In the genomic region with DNA sequence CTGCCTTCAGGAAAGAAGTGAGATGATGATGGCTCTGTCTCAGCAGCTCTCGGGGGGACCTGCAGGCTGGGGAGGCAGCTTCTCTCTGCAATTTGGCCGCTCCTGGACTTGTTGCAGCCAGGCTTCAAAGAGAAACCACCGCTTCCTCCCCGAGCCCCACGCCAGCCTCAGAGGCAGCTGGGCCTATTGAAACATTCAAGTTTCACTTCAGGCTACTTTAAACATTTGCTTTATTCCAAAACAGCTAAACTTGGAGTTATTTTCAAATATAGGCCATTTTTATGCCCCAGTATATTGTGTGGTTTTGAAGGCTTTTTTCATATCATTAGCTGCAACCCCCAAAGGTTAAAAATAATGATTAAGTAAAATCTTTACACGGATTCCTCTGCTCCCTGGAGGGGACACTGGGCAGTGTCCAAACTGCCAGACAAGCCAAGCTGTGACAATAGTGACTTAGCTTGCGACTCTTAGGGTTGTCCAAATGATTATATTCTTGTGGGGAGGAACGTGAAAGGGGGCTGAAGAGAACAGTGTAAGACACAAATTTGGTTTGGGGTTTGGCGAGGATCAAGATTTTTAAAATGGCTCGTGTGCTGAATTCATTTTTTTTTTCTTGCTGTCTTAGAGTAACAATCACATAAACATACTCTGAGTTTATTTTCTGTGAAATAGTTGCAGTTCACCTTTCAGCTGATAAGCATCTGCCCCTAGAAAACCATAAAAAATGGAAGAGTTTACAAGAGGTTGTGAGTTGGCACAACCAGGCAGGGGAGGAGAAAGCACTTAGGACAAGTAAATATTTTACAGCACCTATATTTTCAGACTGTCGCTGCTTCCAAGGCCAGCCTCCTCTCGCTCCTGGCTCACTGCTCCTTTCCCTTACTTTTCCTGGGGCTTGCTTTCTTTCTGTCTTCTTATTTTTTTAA, we compare ENCODE assay signal across 8 cellular contexts.
DNase-seq lines count a peak whose midpoint lies in the region; ATAC-seq and TF ChIP-seq lines count a peak whose summit lies in the region.

No MANE protein-coding gene starts in this region.

- peaks cover 3% of the 10 kb centered on the region for H3K4me1 Mint-ChIP-seq in activated B cell treated with CpG ODN at 0.5 μM for 24 hours

- H3K4me1 ChIP-seq in effector memory CD4-positive, alpha-beta T cell (ENCODE audit: control insufficient read depth, insufficient read depth, low read length, poor library complexity, severe bottlenecking) = peaks cover 9% of the 10 kb centered on the region
- peaks cover 15 to 17% of the 10 kb centered on the region in 2 donors for H3K4me1 ChIP-seq in thoracic aorta (ENCODE audit: control insufficient read depth in 1 of 2, low read depth in 2 of 2)

- H3K27ac Mint-ChIP-seq in activated B cell treated with CpG ODN at 0.5 μM for 24 hours = no peak overlapping the region

- H3K9me3 ChIP-seq in effector memory CD4-positive, alpha-beta T cell (ENCODE audit: control insufficient read depth, low read length) = no peaks in the 10 kb centered on the region
- no peaks in the 10 kb centered on the region for H3K9me3 ChIP-seq in thoracic aorta

- H3K4me3 ChIP-seq in effector memory CD4-positive, alpha-beta T cell (ENCODE audit: insufficient read depth, low read depth, low read length, poor library complexity, severe bottlenecking) = peak overlapping the region; percentile 45
- H3K4me3 ChIP-seq in thoracic aorta = peak overlapping the region; percentile 68

- intact Hi-C loops in activated B cell treated with CpG ODN at 0.5 μM for 24 hours (cut with micrococcal nuclease) = loop anchor here (1.0 to 5.0 kb wide), 5 partner anchors 268 to 431 kb away; no protein-coding TSS in a partner anchor

- H3K27me3 ChIP-seq in effector memory CD4-positive, alpha-beta T cell (replicated peaks; ENCODE audit: control insufficient read depth, insufficient read depth, low read length, poor library complexity, severe bottlenecking) = no peaks in the 10 kb centered on the region
- H3K27me3 ChIP-seq in thoracic aorta (replicated peaks; ENCODE audit: insufficient read depth) = no peaks in the 10 kb centered on the region

- H3K27ac ChIP-seq in effector memory CD4-positive, alpha-beta T cell (ENCODE audit: insufficient read depth, low read length, poor library complexity, severe bottlenecking) = peak overlapping the region; percentile 52
- peak overlapping the region; percentile 64 to 82 for H3K27ac ChIP-seq in thoracic aorta

- no peaks in the 10 kb centered on the region for H3K27me3 Mint-ChIP-seq in activated B cell treated with CpG ODN at 0.5 μM for 24 hours

- H3K9me3 Mint-ChIP-seq in activated B cell treated with CpG ODN at 0.5 μM for 24 hours = no peaks in the 10 kb centered on the region

- TF ChIP-seq CTCF in activated B cell treated with CpG ODN at 0.5 μM for 24 hours (IDR thresholded peaks at IDR 0.05) (no peak), thoracic aorta (IDR thresholded peaks at IDR 0.05) (no peak)

- DNase-seq in DMS53 treated with DMSO at 0.1 percent for 48 hours (lab: John Stamatoyannopoulos, UW; ENCODE audit: unreplicated experiment) (peak; percentile 11), activated B cell treated with CpG ODN at 0.5 μM for 24 hours (peak; percentile 40), myocyte (ENCODE audit: low read depth) (peak; percentile 68), thoracic aorta (ENCODE audit: low spot score) (no peak)
- peak in 1 of 3 donors; percentile 11 for DNase-seq in effector memory CD4-positive, alpha-beta T cell
- no peak for DNase-seq in effector CD8-positive, alpha-beta T cell (lab: John Stamatoyannopoulos, UW)

- CTCF ChIA-PET in activated B cell treated with CpG ODN at 0.5 μM for 24 hours (lab: Charles Lee) = interaction anchor here (0.7 to 2.9 kb wide), 7 partner anchors 126 to 536 kb away, joined by 3 to 12 read pairs (median 3); no protein-coding TSS in a partner anchor

- ATAC-seq in GM19467 (IDR thresholded peaks at IDR 0.05; ENCODE audit: unreplicated experiment) (peak; percentile 86), HG03575 (IDR thresholded peaks at IDR 0.05; ENCODE audit: extremely low read depth, insufficient number of reproducible peaks, low FRiP score, unreplicated experiment) (peak; percentile 72), activated B cell treated with CpG ODN at 0.5 μM for 24 hours (ENCODE audit: low read depth) (peak; percentile 81), thoracic aorta (ENCODE audit: insufficient number of reproducible peaks, low FRiP score, low read depth) (no peak)

- no peaks in the 10 kb centered on the region for H3K36me3 ChIP-seq in effector memory CD4-positive, alpha-beta T cell (ENCODE audit: control insufficient read depth, insufficient read depth, low read length)
- H3K36me3 ChIP-seq in thoracic aorta = no peaks in the 10 kb centered on the region

- POLR2A ChIA-PET in activated B cell treated with CpG ODN at 0.5 μM for 24 hours (lab: Charles Lee) = interaction anchor here (0.6 to 2.8 kb wide), 27 partner anchors 14 to 1265 kb away, joined by 3 to 31 read pairs (median 6); a partner anchor contains a TSS

- no peaks in the 10 kb centered on the region for H3K36me3 Mint-ChIP-seq in activated B cell treated with CpG ODN at 0.5 μM for 24 hours (ENCODE audit: low read depth)

- H3K4me3 Mint-ChIP-seq in activated B cell treated with CpG ODN at 0.5 μM for 24 hours = no peak overlapping the region

Comparison
In these comparisons a context has a peak if more than half of its experiments do, and no peak if none do; other contexts are left out.
1. DNase-seq: peak in DMS53 treated with DMSO at 0.1 percent for 48 hours (single experiment), activated B cell treated with CpG ODN at 0.5 μM for 24 hours (single experiment) and myocyte (single experiment); none in thoracic aorta (single experiment) and effector CD8-positive, alpha-beta T cell (single experiment).